In the genomic region with DNA sequence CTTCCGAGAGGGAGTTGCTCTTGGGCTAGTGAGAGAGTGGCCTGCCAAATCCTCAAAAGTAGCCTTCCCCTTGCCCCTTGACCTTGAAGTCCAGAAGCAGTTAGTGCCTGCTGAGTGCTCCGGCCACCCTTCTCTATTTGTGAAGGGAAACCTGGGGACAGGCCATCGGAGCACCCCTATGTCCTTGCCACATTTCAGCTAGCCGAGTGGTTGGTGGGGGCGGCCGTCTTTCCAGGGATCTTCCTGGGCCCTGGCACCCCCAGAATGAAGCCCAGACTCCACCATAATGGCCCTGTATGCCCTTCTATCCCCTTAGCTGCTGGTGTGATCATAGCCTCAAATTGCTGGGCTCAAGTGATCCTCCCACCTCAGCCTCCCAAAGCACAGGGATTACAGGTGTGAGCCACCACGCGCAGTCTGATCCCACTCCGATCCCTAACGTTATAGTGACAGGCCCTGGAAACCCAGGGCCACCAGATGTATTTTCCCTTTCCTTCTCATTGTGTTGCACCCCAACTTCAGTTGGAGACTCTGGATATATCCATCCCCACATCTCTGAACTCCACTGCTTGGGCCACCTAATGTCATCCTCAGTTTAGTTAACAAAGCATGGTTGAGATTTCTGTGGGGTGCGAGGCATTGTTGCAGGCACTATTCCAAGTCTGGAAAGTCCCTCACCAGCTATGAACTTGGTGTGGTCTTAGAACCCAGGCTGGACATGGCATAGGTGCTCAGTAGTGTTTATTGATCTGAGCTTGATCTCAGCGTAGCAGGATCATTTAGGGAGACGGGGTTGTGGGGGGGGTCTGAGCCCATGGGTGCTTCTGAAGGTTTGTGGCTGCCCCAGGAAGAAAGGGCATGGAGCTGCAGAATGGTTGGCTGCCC, we compare ENCODE assay signal across 8 cellular contexts. TPM values are rescaled to one million over a fixed set of nuclear protein-coding genes. Genes with fewer than 3 reads are reported as not detected.
DNase-seq lines count a peak whose midpoint lies in the region; ATAC-seq and TF ChIP-seq lines count a peak whose summit lies in the region.

No MANE protein-coding gene starts in this region.

- POLR2A ChIA-PET in activated CD4-positive, alpha-beta memory T cell treated with anti-CD3 and anti-CD28 coated beads for 36 hours (lab: Charles Lee), result interaction anchor here (0.8 to 5.1 kb wide), 13 partner anchors 10 to 54 kb away, joined by 3 to 23 read pairs (median 4); no protein-coding TSS in a partner anchor

- DNase-seq in GM23248 (no peak), glutamatergic neuron (no peak), AG08395 (ENCODE audit: low spot score) (no peak), COR-L47 (lab: John Stamatoyannopoulos, UW) (no peak), NCI-H748 treated with DMSO at 0.1 percent for 48 hours (lab: John Stamatoyannopoulos, UW) (no peak)
- DNase-seq in activated CD4-positive, alpha-beta memory T cell treated with anti-CD3 and anti-CD28 coated beads for 36 hours, result no peak

- H4K20me1 ChIP-seq in GM23248 (ENCODE audit: insufficient read depth), result no peaks in the 10 kb centered on the region

- no peaks in the 10 kb centered on the region for H3K27me3 ChIP-seq in GM23248 (replicated peaks; ENCODE audit: insufficient read depth)
- H3K27me3 ChIP-seq in skeletal muscle satellite cell (ENCODE audit: control insufficient read depth, insufficient read depth, low read length), result peaks cover 8% of the 10 kb centered on the region

- whole genome bisulfite sequencing in GM23248 (ENCODE audit: low coverage in 1 of 2, low lambda C conversion rate in 2 of 2, missing lambda C conversion rate in 2 of 2), 2 experiments, result 85% methylated on average over 13 of the region's 13 CpGs

- in situ Hi-C loops in GM23248 (cut with MboI), result no loop called here

- peaks cover 56% of the 10 kb centered on the region for H3K4me1 Mint-ChIP-seq in activated CD4-positive, alpha-beta memory T cell treated with anti-CD3 and anti-CD28 coated beads for 36 hours (ENCODE audit: low read depth)
- H3K4me1 Mint-ChIP-seq in glutamatergic neuron (ENCODE audit: low read depth, unreplicated experiment), result peaks cover 32% of the 10 kb centered on the region

- intact Hi-C loops in activated CD4-positive, alpha-beta memory T cell treated with anti-CD3 and anti-CD28 coated beads for 36 hours (cut with micrococcal nuclease), result loop anchor here (1.0 kb wide), 1 partner anchor 30 kb away; no protein-coding TSS in a partner anchor

- no peak for ATAC-seq in HG03457 (IDR thresholded peaks at IDR 0.05; ENCODE audit: unreplicated experiment)

- H3K36me3 Mint-ChIP-seq in activated CD4-positive, alpha-beta memory T cell treated with anti-CD3 and anti-CD28 coated beads for 36 hours, result peaks cover 13% of the 10 kb centered on the region
- H3K36me3 Mint-ChIP-seq in glutamatergic neuron (ENCODE audit: unreplicated experiment), result no peaks in the 10 kb centered on the region

- H3K27ac ChIP-seq in GM23248, result no peak overlapping the region

- CTCF ChIA-PET in activated CD4-positive, alpha-beta memory T cell treated with anti-CD3 and anti-CD28 coated beads for 36 hours (lab: Charles Lee), result interaction anchor here (0.5 to 36.2 kb wide), 6 partner anchors 9 to 68 kb away, joined by 3 to 1168 read pairs (median 6); no protein-coding TSS in a partner anchor

- peak overlapping the region; percentile 97 for H3K27ac Mint-ChIP-seq in activated CD4-positive, alpha-beta memory T cell treated with anti-CD3 and anti-CD28 coated beads for 36 hours
- peak overlapping the region; percentile 82 for H3K27ac Mint-ChIP-seq in glutamatergic neuron (ENCODE audit: unreplicated experiment)

- no peaks in the 10 kb centered on the region for H3K9me3 Mint-ChIP-seq in activated CD4-positive, alpha-beta memory T cell treated with anti-CD3 and anti-CD28 coated beads for 36 hours
- peaks cover 12% of the 10 kb centered on the region for H3K9me3 Mint-ChIP-seq in glutamatergic neuron (ENCODE audit: unreplicated experiment)

- H3K36me3 ChIP-seq in GM23248 (ENCODE audit: low read depth), result no peaks in the 10 kb centered on the region
- H3K36me3 ChIP-seq in skeletal muscle satellite cell (ENCODE audit: insufficient read depth, low read length), result no peaks in the 10 kb centered on the region

- H3K9me2 ChIP-seq in GM23248 (ENCODE audit: insufficient read depth), result no peaks in the 10 kb centered on the region

- H3K9me3 ChIP-seq in GM23248 (ENCODE audit: low read depth) (no peaks in the 10 kb centered on the region), skeletal muscle satellite cell (replicated peaks; ENCODE audit: low read length) (no peaks in the 10 kb centered on the region)

- H3K9ac ChIP-seq in GM23248 (peak overlapping the region; percentile 84), skeletal muscle satellite cell (ENCODE audit: low read depth, low read length) (peak overlapping the region; percentile 92)

- H3K4me2 ChIP-seq in GM23248 (ENCODE audit: unreplicated experiment), result peak overlapping the region; percentile 90
- H3K4me2 ChIP-seq in skeletal muscle satellite cell (ENCODE audit: low read length), result peak overlapping the region; percentile 99

- no peaks in the 10 kb centered on the region for H3K27me3 Mint-ChIP-seq in activated CD4-positive, alpha-beta memory T cell treated with anti-CD3 and anti-CD28 coated beads for 36 hours
- peaks cover 16% of the 10 kb centered on the region for H3K27me3 Mint-ChIP-seq in glutamatergic neuron (ENCODE audit: unreplicated experiment)

- H3K4me1 ChIP-seq in GM23248 (ENCODE audit: insufficient read depth) (peaks cover 36% of the 10 kb centered on the region), skeletal muscle satellite cell (ENCODE audit: control insufficient read depth, insufficient read depth, low read length) (peaks cover 30% of the 10 kb centered on the region)

- TF ChIP-seq CTCF in glutamatergic neuron (IDR thresholded peaks at IDR 0.05; ENCODE audit: partially characterized antibody, unreplicated experiment), result no peak

- H3F3A ChIP-seq in GM23248 (ENCODE audit: insufficient read depth), result peaks cover 30% of the 10 kb centered on the region

- H3K79me2 ChIP-seq in GM23248 (ENCODE audit: insufficient read depth), result peaks cover 53% of the 10 kb centered on the region

- peak overlapping the region; percentile 91 for H3K4me3 Mint-ChIP-seq in activated CD4-positive, alpha-beta memory T cell treated with anti-CD3 and anti-CD28 coated beads for 36 hours
- H3K4me3 Mint-ChIP-seq in glutamatergic neuron (ENCODE audit: unreplicated experiment), result peak overlapping the region; percentile 98

- H3K4me3 ChIP-seq in GM23248 (peak overlapping the region; percentile 78), skeletal muscle satellite cell (ENCODE audit: low read length) (peak overlapping the region; percentile 88)

- no peak overlapping the region for H2AFZ ChIP-seq in GM23248

RNA-seq across cellular contexts. Expression of a gene that starts 1.6 kb away (rescaled TPM):
- total RNA-seq in GM23248 (2014; rRNA removed; shearing (Covaris generic)), result 14.1 and 16.1 TPM in 2 replicates
- 22.9 and 23.7 TPM in 2 replicates for polyA plus RNA-seq in GM23248 (2016; fragmentation: Nextera tagmentation; extraction: Ambion mirVana)
- total RNA-seq in activated CD4-positive, alpha-beta memory T cell treated with anti-CD3 and anti-CD28 coated beads for 36 hours, result 10 to 100 TPM; 48.9 to 51.8 TPM
- total RNA-seq in glutamatergic neuron (ENCODE audit: unreplicated experiment), result 141 TPM
- total RNA-seq in skeletal muscle satellite cell (2012; rRNA removed), result 9.9 and 11.6 TPM in 2 replicates

RNA-seq across cellular contexts. Expression of a gene that starts 47.4 kb away (rescaled TPM):
- total RNA-seq in GM23248 (2014; rRNA removed; shearing (Covaris generic)), result not detected in 2 replicates
- polyA plus RNA-seq in GM23248 (2016; fragmentation: Nextera tagmentation; extraction: Ambion mirVana), result 0.15 TPM in 1 of 2 replicates, not detected in the other
- 10 to 100 TPM in 1 of 2 experiments, 1 to 10 TPM in 1; 9.5 to 10.1 TPM for total RNA-seq in activated CD4-positive, alpha-beta memory T cell treated with anti-CD3 and anti-CD28 coated beads for 36 hours
- 164 TPM for total RNA-seq in glutamatergic neuron (ENCODE audit: unreplicated experiment)
- 0.25 and 0.44 TPM in 2 replicates for total RNA-seq in skeletal muscle satellite cell (2012; rRNA removed)

Comparison
In these comparisons a context has a peak if more than half of its experiments do, and no peak if none do; other contexts are left out.
1. RNA of a gene that starts 47.4 kb away (total RNA-seq): 164 TPM in glutamatergic neuron (single experiment); 9.5 to 10.1 TPM in activated CD4-positive, alpha-beta memory T cell treated with anti-CD3 and anti-CD28 coated beads for 36 hours and not detected in GM23248; every median in the first group is over 10 times any median in the second.